Comparison of ENCODE assay signal across 25 cellular contexts in the genomic region with DNA sequence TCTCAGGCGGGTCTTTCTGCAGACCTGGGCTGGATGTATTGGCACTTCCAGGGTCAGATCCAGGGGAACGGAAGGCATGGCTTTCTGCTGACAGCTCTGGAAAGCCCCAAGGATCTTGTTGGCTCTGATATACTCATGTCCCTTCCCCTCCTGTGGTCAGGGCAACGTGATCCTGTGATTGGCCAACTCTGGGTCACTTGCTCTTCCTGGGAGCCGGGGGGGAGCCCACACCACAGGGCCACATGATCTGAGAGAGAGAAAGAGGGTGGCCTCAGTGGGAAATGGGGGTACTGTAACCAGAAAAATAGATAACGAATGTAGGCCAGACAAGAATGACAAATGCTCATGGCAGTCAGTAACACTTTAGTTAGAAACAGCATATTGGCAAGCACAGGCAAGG.
DNase-seq lines count a peak whose midpoint lies in the region; ATAC-seq, FAIRE-seq and TF ChIP-seq lines count a peak whose summit lies in the region.
"Had no signal": no experiment of that assay in that cellular context is flagged by ENCODE, and none has a peak within 500 bp of the region (broad histone marks: within the 10 kb centered on the region; RNA-seq: fewer than 3 reads in every experiment).

No MANE protein-coding gene starts in this region.

- no peak for DNase-seq in activated CD4-positive, alpha-beta memory T cell treated with anti-CD3 and anti-CD28 coated beads, Interleukin-2, amount 10 ng/mL, durations not matched to agents 7 days and 5 days
- DNase-seq in activated CD4-positive, alpha-beta memory T cell treated with anti-CD3 and anti-CD28 coated beads for 36 hours = no peak
- DNase-seq in RCC 7860 (ENCODE audit: low spot score) = peak; percentile 30
- peak in 1 of 4 experiments; percentile 19 for DNase-seq in K562 (ENCODE audit: extremely low read depth in 1 of 4, low spot score in 3 of 4)
- DNase-seq in nephron progenitor cell = no peak
- DNase-seq in islet precursor cell = no peak
- DNase-seq in cerebellar nuclear complex (lab: John Stamatoyannopoulos, UW) = no peak
- no peak for DNase-seq in HuH-7 (ENCODE audit: low spot score)
- DNase-seq: CD4-positive, CD25-positive, alpha-beta regulatory T cell; NCI-H1048; NCI-H1417; NCI-H1694; NCI-H2029 treated with DMSO at 0.1 percent for 48 hours; NCI-H446 treated with DMSO at 0.1 percent for 48 hours; NCI-H526; NCI-H82; NK-92 treated with Interleukin-12 subunit alpha and Interleukin-12 subunit beta, amount 100 ng/mL, for 24 hours; PC-3; Right ventricle myocardium superior; RPMI8226 had no signal

- TF ChIP-seq RAD21 in K562 (CRISPR knock-in tag; conservative IDR thresholded peaks at IDR 0.05 in 1 of 2, IDR thresholded peaks at IDR 0.05 in 1 of 2) = no peak

- peaks cover 3% of the 10 kb centered on the region for H3K9me3 Mint-ChIP-seq in activated CD4-positive, alpha-beta memory T cell treated with anti-CD3 and anti-CD28 coated beads, Interleukin-2, amount 10 ng/mL, durations not matched to agents 7 days and 5 days
- peaks cover 3% of the 10 kb centered on the region for H3K9me3 Mint-ChIP-seq in activated CD4-positive, alpha-beta memory T cell treated with anti-CD3 and anti-CD28 coated beads for 36 hours
- peaks cover 8% of the 10 kb centered on the region for H3K9me3 Mint-ChIP-seq in nephron progenitor cell

- H3K27me3 Mint-ChIP-seq in activated CD4-positive, alpha-beta memory T cell treated with anti-CD3 and anti-CD28 coated beads, Interleukin-2, amount 10 ng/mL, durations not matched to agents 7 days and 5 days = peaks cover 3% of the 10 kb centered on the region
- no peaks in the 10 kb centered on the region for H3K27me3 Mint-ChIP-seq in activated CD4-positive, alpha-beta memory T cell treated with anti-CD3 and anti-CD28 coated beads for 36 hours
- H3K27me3 Mint-ChIP-seq in nephron progenitor cell (ENCODE audit: low read depth, poor library complexity) = peaks cover 11% of the 10 kb centered on the region
- H3K27me3 Mint-ChIP-seq: CD4-positive, CD25-positive, alpha-beta regulatory T cell had no signal

- POLR2A ChIA-PET in activated CD4-positive, alpha-beta memory T cell treated with anti-CD3 and anti-CD28 coated beads, Interleukin-2, amount 10 ng/mL, durations not matched to agents 7 days and 5 days (lab: Charles Lee) = no interaction called here
- POLR2A ChIA-PET in activated CD4-positive, alpha-beta memory T cell treated with anti-CD3 and anti-CD28 coated beads for 36 hours (lab: Charles Lee) = no interaction called here
- POLR2A ChIA-PET in K562 (lab: Yijun Ruan, JAX) = no interaction called here

- TF ChIP-seq CTCF in K562 (IDR thresholded peaks at IDR 0.05 in 2 of 3, conservative IDR thresholded peaks at IDR 0.05 in 1 of 3; ENCODE audit: insufficient read depth in 2 of 3, low read depth in 1 of 3, low read length in 3 of 3) (no peak), nephron progenitor cell (IDR thresholded peaks at IDR 0.05) (no peak)

- H3K36me3 Mint-ChIP-seq in activated CD4-positive, alpha-beta memory T cell treated with anti-CD3 and anti-CD28 coated beads, Interleukin-2, amount 10 ng/mL, durations not matched to agents 7 days and 5 days (ENCODE audit: low read depth) = no peaks in the 10 kb centered on the region
- no peaks in the 10 kb centered on the region for H3K36me3 Mint-ChIP-seq in activated CD4-positive, alpha-beta memory T cell treated with anti-CD3 and anti-CD28 coated beads for 36 hours
- no peaks in the 10 kb centered on the region for H3K36me3 Mint-ChIP-seq in nephron progenitor cell (ENCODE audit: low read depth)
- H3K36me3 Mint-ChIP-seq: CD4-positive, CD25-positive, alpha-beta regulatory T cell; IgD-negative memory B cell had no signal

- FAIRE-seq in RCC 7860 (lab: Jason Lieb, UNC) (no peak), K562 (lab: Jason Lieb, UNC) (no peak)
- FAIRE-seq: GM19239, H54 had no signal

- H3K4me1 Mint-ChIP-seq in activated CD4-positive, alpha-beta memory T cell treated with anti-CD3 and anti-CD28 coated beads, Interleukin-2, amount 10 ng/mL, durations not matched to agents 7 days and 5 days = no peaks in the 10 kb centered on the region
- H3K4me1 Mint-ChIP-seq in activated CD4-positive, alpha-beta memory T cell treated with anti-CD3 and anti-CD28 coated beads for 36 hours (ENCODE audit: low read depth) = peaks cover 2% of the 10 kb centered on the region
- peaks cover 56% of the 10 kb centered on the region for H3K4me1 Mint-ChIP-seq in nephron progenitor cell

- H3K27me3 ChIP-seq in K562 (ENCODE audit: control insufficient read depth in 2 of 2, insufficient read depth in 2 of 2, low read length in 2 of 2) = peaks cover 16 to 51% of the 10 kb centered on the region in 2 experiments
- H3K27me3 ChIP-seq: SJSA1 had no signal

- peak overlapping the region; percentile 31 for H3K27ac Mint-ChIP-seq in activated CD4-positive, alpha-beta memory T cell treated with anti-CD3 and anti-CD28 coated beads, Interleukin-2, amount 10 ng/mL, durations not matched to agents 7 days and 5 days
- no peak overlapping the region for H3K27ac Mint-ChIP-seq in activated CD4-positive, alpha-beta memory T cell treated with anti-CD3 and anti-CD28 coated beads for 36 hours
- peak overlapping the region; percentile 88 for H3K27ac Mint-ChIP-seq in nephron progenitor cell
- H3K27ac Mint-ChIP-seq: IgD-negative memory B cell had no signal

- TF ChIP-seq POLR2A in K562 (conservative IDR thresholded peaks at IDR 0.05) = no peak

- ATAC-seq in K562 = no peak
- ATAC-seq: PC-3 had no signal

- intact Hi-C loops in activated CD4-positive, alpha-beta memory T cell treated with anti-CD3 and anti-CD28 coated beads for 36 hours (cut with micrococcal nuclease) = no loop called here
- intact Hi-C loops in K562 (cut with micrococcal nuclease) = no loop called here

- H3K4me2 ChIP-seq in K562 (ENCODE audit: insufficient read depth, low read length) = no peak overlapping the region

- H3K27ac ChIP-seq in K562 (ENCODE audit: extremely low read depth, low read depth, low read length) = no peak overlapping the region
- H3K27ac ChIP-seq: 22Rv1, SJSA1 had no signal

- H3K79me2 ChIP-seq in K562 (ENCODE audit: control insufficient read depth, insufficient read depth, low read length) = no peaks in the 10 kb centered on the region

- no peak for TF ChIP-seq EP300 in K562 (IDR thresholded peaks at IDR 0.05; ENCODE audit: low read length)

- in situ Hi-C loops in K562 (cut with MboI) = no loop called here

- H4K20me1 ChIP-seq in K562 (replicated peaks; ENCODE audit: control insufficient read depth, insufficient read depth, low read length) = no peaks in the 10 kb centered on the region

- no peaks in the 10 kb centered on the region; the same call in 1 of the 2 replicates for H3K9me3 ChIP-seq in K562 (replicated peaks; ENCODE audit: control insufficient read depth, insufficient read depth, low read depth, low read length)

- no peak overlapping the region for H3K9ac ChIP-seq in K562 (ENCODE audit: insufficient read depth in 1 of 2, low read depth in 2 of 2, low read length in 2 of 2)

- peaks cover 7 to 12% of the 10 kb centered on the region in 2 experiments for H3K4me1 ChIP-seq in K562 (replicated peaks in 1 of 2; ENCODE audit: control insufficient read depth in 2 of 2, insufficient read depth in 2 of 2, low read length in 2 of 2)
- H3K4me1 ChIP-seq: SJSA1 had no signal

- CTCF ChIA-PET in activated CD4-positive, alpha-beta memory T cell treated with anti-CD3 and anti-CD28 coated beads, Interleukin-2, amount 10 ng/mL, durations not matched to agents 7 days and 5 days (lab: Charles Lee) = no interaction called here
- CTCF ChIA-PET in activated CD4-positive, alpha-beta memory T cell treated with anti-CD3 and anti-CD28 coated beads for 36 hours (lab: Charles Lee) = no interaction called here
- CTCF ChIA-PET in K562 (lab: Yijun Ruan, JAX; ENCODE audit: low intra/inter-chr PET ratio) = interaction anchor here (0.7 kb wide), 1 partner anchor 694 kb away, joined by 4 read pairs; no protein-coding TSS in a partner anchor

- H2AFZ ChIP-seq in K562 (ENCODE audit: low read depth, low read length) = peak overlapping the region; percentile 30; the same call in 1 of the 2 replicates

- H3K4me3 ChIP-seq in K562 = no peak overlapping the region
- H3K4me3 ChIP-seq: SJSA1 had no signal

- H3K9me1 ChIP-seq in K562 (ENCODE audit: control insufficient read depth, insufficient read depth, low read length) = no peaks in the 10 kb centered on the region

- no peaks in the 10 kb centered on the region for H3K36me3 ChIP-seq in K562 (ENCODE audit: control insufficient read depth, insufficient read depth, low read length)
- H3K36me3 ChIP-seq: SJSA1 had no signal

- 15% methylated on average over 4 of the region's 5 CpGs for WGBS in K562 (ENCODE audit: insufficient coverage, low coverage, missing lambda C conversion rate)

- H3K4me3 Mint-ChIP-seq in activated CD4-positive, alpha-beta memory T cell treated with anti-CD3 and anti-CD28 coated beads, Interleukin-2, amount 10 ng/mL, durations not matched to agents 7 days and 5 days = no peak overlapping the region
- no peak overlapping the region for H3K4me3 Mint-ChIP-seq in activated CD4-positive, alpha-beta memory T cell treated with anti-CD3 and anti-CD28 coated beads for 36 hours
- H3K4me3 Mint-ChIP-seq in nephron progenitor cell = no peak overlapping the region
- H3K4me3 Mint-ChIP-seq: CD4-positive, CD25-positive, alpha-beta regulatory T cell; IgD-negative memory B cell had no signal

- BruUV-seq in K562 (replicated peaks; lab: Mats Ljungman, UMichigan) = no TSS peak

TF ChIP-seq in K562, 482 proteins besides CTCF, POLR2A, EP300 and RAD21 (continues in another document):
- TF ChIP-seq CBFA2T2 (conservative IDR thresholded peaks at IDR 0.05) (no peak), ZNF212 (CRISPR knock-in tag; IDR thresholded peaks at IDR 0.05) (no peak), RCOR1 (IDR thresholded peaks at IDR 0.05; ENCODE audit: borderline replicate concordance in 1 of 2, low read depth in 2 of 2, low read length in 2 of 2) (no peak), ZBTB9 (CRISPR knock-in tag; IDR thresholded peaks at IDR 0.05) (0 out of 2 replicates have a peak, but pooled peaks have one; percentile 48)
- TF ChIP-seq, protein P1, sequence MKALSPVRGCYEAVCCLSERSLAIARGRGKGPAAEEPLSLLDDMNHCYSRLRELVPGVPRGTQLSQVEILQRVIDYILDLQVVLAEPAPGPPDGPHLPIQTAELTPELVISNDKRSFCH (CRISPR knock-in tag; IDR thresholded peaks at IDR 0.05) = no peak
- TF ChIP-seq, protein P1 (tag; IDR thresholded peaks at IDR 0.05) = 0 out of 2 replicates have a peak, but pooled peaks have one; percentile 11
